23 cellular contexts compared by ENCODE assay signal in the genomic region with DNA sequence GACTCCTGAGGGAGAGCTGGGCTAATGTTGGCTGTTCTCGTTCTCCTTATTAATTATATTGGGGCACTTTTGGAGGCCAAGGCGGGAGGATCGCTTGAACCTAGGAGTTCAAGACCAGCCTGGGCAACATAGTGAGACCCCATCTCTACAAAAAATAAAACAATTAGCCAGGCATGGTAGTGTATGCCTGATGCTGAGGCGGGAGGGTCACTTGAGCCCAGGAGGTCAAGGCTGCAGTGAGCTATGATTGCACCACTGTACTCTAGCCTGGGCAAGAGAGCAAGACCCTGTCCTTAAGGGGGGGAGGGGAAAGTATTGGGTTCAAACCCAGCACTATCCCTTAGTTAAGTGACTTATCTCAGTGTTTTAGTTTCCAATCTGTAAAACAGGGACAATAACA.
"Had no signal": no experiment of that assay in that cellular context is flagged by ENCODE, and none has a peak within 500 bp of the region (broad histone marks: within the 10 kb centered on the region; RNA-seq: fewer than 3 reads in every experiment).

No MANE protein-coding gene starts in this region.

- H3K36me3 ChIP-seq: neural progenitor cell, ovary, sigmoid colon, stomach, thoracic aorta, thyroid gland, tibial nerve, upper lobe of left lung, vagina had no signal

- H3K27me3 ChIP-seq: neural progenitor cell, ovary, sigmoid colon, stomach, thyroid gland, tibial nerve, upper lobe of left lung, vagina had no signal

- H3K4me1 ChIP-seq: neural progenitor cell, parathyroid adenoma, psoas muscle, thyroid gland, vagina had no signal

- H3K4me1 Mint-ChIP-seq: nephron had no signal

- H3K9me3 Mint-ChIP-seq: natural killer cell; nephron; neural progenitor cell; stimulated activated effector memory CD8-positive, alpha-beta T cell treated with anti-CD3 and anti-CD28 coated beads, Interleukin-12 subunit alpha, Interleukin-12 subunit beta, amount 100 ng/mL, for 72 hours; stimulated activated naive B cell treated with anti-CD40 and anti-IgM and Interleukin-4, amounts not matched to agents 10 μg/mL and 1 μg/mL and 100 μg/mL, for 72 hours; stimulated activated naive CD8-positive, alpha-beta T cell treated with anti-CD3 and anti-CD28 coated beads, Interleukin-15, Interleukin-2, amounts not matched to agents 100 ng/mL and 50 ng/mL, for 24 hours had no signal

- H3K4me3 Mint-ChIP-seq: naive thymus-derived CD4-positive, alpha-beta T cell; natural killer cell; nephron; neural progenitor cell; stimulated activated effector memory CD8-positive, alpha-beta T cell treated with anti-CD3 and anti-CD28 coated beads, Interleukin-12 subunit alpha, Interleukin-12 subunit beta, amount 100 ng/mL, for 72 hours; stimulated activated naive B cell treated with anti-CD40 and anti-IgM and Interleukin-4, amounts not matched to agents 10 μg/mL and 1 μg/mL and 100 μg/mL, for 72 hours; stimulated activated naive CD8-positive, alpha-beta T cell treated with anti-CD3 and anti-CD28 coated beads, Interleukin-15, Interleukin-2, amounts not matched to agents 100 ng/mL and 50 ng/mL, for 24 hours had no signal

- FAIRE-seq: small intestine, urothelium cell line had no signal

- H3K79me2 ChIP-seq: parathyroid adenoma had no signal

- H3K9me3 ChIP-seq: ovary, psoas muscle, sigmoid colon, stomach, thoracic aorta, thyroid gland, tibial nerve, upper lobe of left lung, vagina had no signal

- H3K27ac ChIP-seq: neural progenitor cell, ovary, parathyroid adenoma, psoas muscle, sigmoid colon, stomach, thoracic aorta, thyroid gland, tibial nerve, upper lobe of left lung, vagina had no signal

- ATAC-seq: naive thymus-derived CD4-positive, alpha-beta T cell; natural killer cell; psoas muscle; stimulated activated effector memory CD8-positive, alpha-beta T cell treated with anti-CD3 and anti-CD28 coated beads, Interleukin-12 subunit alpha, Interleukin-12 subunit beta, amount 100 ng/mL, for 72 hours had no signal

- H3K27me3 Mint-ChIP-seq: progenitor cell of endocrine pancreas; stimulated activated naive CD8-positive, alpha-beta T cell treated with anti-CD3 and anti-CD28 coated beads, Interleukin-15, Interleukin-2, amounts not matched to agents 100 ng/mL and 50 ng/mL, for 24 hours had no signal

- H3K4me3 ChIP-seq: neural progenitor cell, ovary, psoas muscle, sigmoid colon, stomach, thoracic aorta, thyroid gland, tibial nerve, upper lobe of left lung, vagina had no signal

- H3K27ac Mint-ChIP-seq: naive thymus-derived CD4-positive, alpha-beta T cell; nephron; neural progenitor cell; progenitor cell of endocrine pancreas; stimulated activated effector memory CD8-positive, alpha-beta T cell treated with anti-CD3 and anti-CD28 coated beads, Interleukin-12 subunit alpha, Interleukin-12 subunit beta, amount 100 ng/mL, for 72 hours; stimulated activated naive B cell treated with anti-CD40 and anti-IgM and Interleukin-4, amounts not matched to agents 10 μg/mL and 1 μg/mL and 100 μg/mL, for 72 hours; stimulated activated naive CD8-positive, alpha-beta T cell treated with anti-CD3 and anti-CD28 coated beads, Interleukin-15, Interleukin-2, amounts not matched to agents 100 ng/mL and 50 ng/mL, for 24 hours had no signal

- H3K36me3 Mint-ChIP-seq: naive thymus-derived CD4-positive, alpha-beta T cell; natural killer cell; neural progenitor cell; stimulated activated effector memory CD8-positive, alpha-beta T cell treated with anti-CD3 and anti-CD28 coated beads, Interleukin-12 subunit alpha, Interleukin-12 subunit beta, amount 100 ng/mL, for 72 hours; stimulated activated naive B cell treated with anti-CD40 and anti-IgM and Interleukin-4, amounts not matched to agents 10 μg/mL and 1 μg/mL and 100 μg/mL, for 72 hours had no signal

- H3K9ac ChIP-seq: neural progenitor cell, parathyroid adenoma had no signal

- H3K4me2 ChIP-seq: neural progenitor cell had no signal

- DNase-seq: naive thymus-derived CD4-positive, alpha-beta T cell; natural killer cell; occipital lobe; psoas muscle; sigmoid colon; stimulated activated CD4-positive, alpha-beta T cell treated with anti-CD3 and anti-CD28 coated beads, Interleukin-2, amount 100 ng/mL, for 48 hours; stimulated activated naive B cell treated with anti-CD40 and anti-IgM and Interleukin-4, amounts not matched to agents 10 μg/mL and 1 μg/mL and 100 μg/mL, for 72 hours; stimulated activated naive CD4-positive, alpha-beta T cell treated with Interleukin-2 at 50 U/mL for 16 hours had no signal

- H2AFZ ChIP-seq: neural progenitor cell, parathyroid adenoma had no signal
